10 cellular contexts compared by ENCODE assay signal in the genomic region with DNA sequence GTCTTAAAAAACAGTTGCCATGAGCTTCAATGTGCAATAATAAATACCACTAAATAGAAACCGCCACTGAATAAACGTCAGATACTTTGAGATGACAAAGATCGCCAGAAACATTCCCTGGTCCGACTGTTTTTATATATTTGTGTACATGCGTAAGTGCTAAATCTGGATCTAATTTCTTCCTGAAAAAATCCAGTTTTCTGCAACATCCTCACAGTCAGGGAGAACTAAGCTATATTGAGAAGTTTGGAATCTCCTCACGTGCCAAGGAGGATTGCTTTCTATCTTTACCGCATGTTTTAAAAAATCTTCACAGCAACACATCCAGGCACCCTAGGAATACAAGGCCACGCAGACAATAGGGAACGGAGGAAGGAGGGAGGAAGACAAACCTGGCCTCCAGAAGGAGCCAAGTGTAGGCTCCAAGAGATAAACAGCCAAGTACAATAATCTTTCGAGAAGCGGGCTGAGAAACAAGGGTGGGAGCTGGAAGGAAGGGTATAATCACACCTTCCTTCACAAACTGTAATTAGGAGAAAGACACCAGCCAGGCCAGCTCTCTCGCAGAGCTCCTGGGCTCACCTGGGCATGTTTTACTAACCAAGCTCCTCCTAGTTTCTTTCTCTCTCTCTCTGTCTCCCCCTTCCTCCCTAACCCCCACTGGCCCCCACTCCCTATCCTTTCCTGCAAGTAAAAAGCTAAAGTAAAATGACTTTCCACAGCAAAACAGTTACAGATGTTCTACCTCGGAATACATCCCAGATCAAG. TPM values are rescaled to one million over a fixed set of nuclear protein-coding genes. Genes with fewer than 3 reads are reported as not detected.
DNase-seq lines count a peak whose midpoint lies in the region; TF ChIP-seq lines count a peak whose summit lies in the region.
"Had no signal": no experiment of that assay in that cellular context is flagged by ENCODE, and none has a peak within 500 bp of the region (broad histone marks: within the 10 kb centered on the region; RNA-seq: fewer than 3 reads in every experiment).

No MANE protein-coding gene starts in this region.

- no peaks in the 10 kb centered on the region for H3K36me3 ChIP-seq in CD4-positive, alpha-beta memory T cell (ENCODE audit: insufficient read depth, low read length)

- peaks cover 80% of the 10 kb centered on the region for H3K4me1 ChIP-seq in CD4-positive, alpha-beta memory T cell (ENCODE audit: insufficient read depth, low read length)

- peaks cover 78% of the 10 kb centered on the region for H3K4me1 Mint-ChIP-seq in activated CD4-positive, alpha-beta T cell treated with anti-CD3 and anti-CD28 coated beads, Interleukin-2, amount 10 ng/mL, durations not matched to agents 7 days and 5 days
- peaks cover 86% of the 10 kb centered on the region for H3K4me1 Mint-ChIP-seq in brain
- peaks cover 74% of the 10 kb centered on the region for H3K4me1 Mint-ChIP-seq in type B pancreatic cell (ENCODE audit: unreplicated experiment)
- peaks cover 42 to 98% (median 62%) of the 10 kb centered on the region in 4 donors for H3K4me1 Mint-ChIP-seq in CD4-positive, alpha-beta memory T cell

- H3K36me3 Mint-ChIP-seq in activated CD4-positive, alpha-beta T cell treated with anti-CD3 and anti-CD28 coated beads, Interleukin-2, amount 10 ng/mL, durations not matched to agents 7 days and 5 days (ENCODE audit: low read depth), result peaks cover 41% of the 10 kb centered on the region
- peaks cover 13% of the 10 kb centered on the region for H3K36me3 Mint-ChIP-seq in brain
- H3K36me3 Mint-ChIP-seq in type B pancreatic cell, result peaks cover 15% of the 10 kb centered on the region
- peaks cover 10 to 11% of the 10 kb centered on the region in 2 donors for H3K36me3 Mint-ChIP-seq in CD4-positive, alpha-beta memory T cell

- H3K9me3 ChIP-seq in CD4-positive, alpha-beta memory T cell (ENCODE audit: control insufficient read depth in 1 of 2, low read length in 2 of 2), result no peaks in the 10 kb centered on the region

- H3K27ac Mint-ChIP-seq in activated CD4-positive, alpha-beta T cell treated with anti-CD3 and anti-CD28 coated beads, Interleukin-2, amount 10 ng/mL, durations not matched to agents 7 days and 5 days, result peak overlapping the region; percentile 32
- peak overlapping the region; percentile 90 to 100 (median 97) for H3K27ac Mint-ChIP-seq in brain
- peak overlapping the region; percentile 81 for H3K27ac Mint-ChIP-seq in type B pancreatic cell
- H3K27ac Mint-ChIP-seq in CD4-positive, alpha-beta memory T cell, result peak overlapping the region in 1 of 7 donors; percentile 59

- no peak overlapping the region for H3K27ac ChIP-seq in CD4-positive, alpha-beta memory T cell (ENCODE audit: low read depth, low read length)

- H3K27me3 Mint-ChIP-seq in activated CD4-positive, alpha-beta T cell treated with anti-CD3 and anti-CD28 coated beads, Interleukin-2, amount 10 ng/mL, durations not matched to agents 7 days and 5 days, result no peaks in the 10 kb centered on the region
- peaks cover 7% of the 10 kb centered on the region for H3K27me3 Mint-ChIP-seq in brain
- H3K27me3 Mint-ChIP-seq in type B pancreatic cell, result no peaks in the 10 kb centered on the region
- H3K27me3 Mint-ChIP-seq in CD4-positive, alpha-beta memory T cell, result no peaks in the 10 kb centered on the region
- H3K27me3 Mint-ChIP-seq: central memory CD8-positive, alpha-beta T cell had no signal

- no peak overlapping the region for H3K4me3 ChIP-seq in CD4-positive, alpha-beta memory T cell (ENCODE audit: low read length in 2 of 2)

- H3K27me3 ChIP-seq in CD4-positive, alpha-beta memory T cell (ENCODE audit: insufficient read depth, low read length), result no peaks in the 10 kb centered on the region

- H3K9me3 Mint-ChIP-seq in activated CD4-positive, alpha-beta T cell treated with anti-CD3 and anti-CD28 coated beads, Interleukin-2, amount 10 ng/mL, durations not matched to agents 7 days and 5 days, result no peaks in the 10 kb centered on the region
- H3K9me3 Mint-ChIP-seq in brain (no peaks in the 10 kb centered on the region), type B pancreatic cell (no peaks in the 10 kb centered on the region)
- H3K9me3 Mint-ChIP-seq in CD4-positive, alpha-beta memory T cell, result peaks cover 0 to 2% (median 0%) of the 10 kb centered on the region in 8 donors
- H3K9me3 Mint-ChIP-seq: central memory CD8-positive, alpha-beta T cell had no signal

- CTCF ChIA-PET in activated CD4-positive, alpha-beta T cell treated with anti-CD3 and anti-CD28 coated beads, Interleukin-2, amount 10 ng/mL, durations not matched to agents 7 days and 5 days (lab: Charles Lee), result interaction anchor here (0.8 to 5.9 kb wide), 5 partner anchors 8 to 206 kb away, joined by 3 to 31 read pairs (median 4); no protein-coding TSS in a partner anchor
- CTCF ChIA-PET in CD4-positive, alpha-beta memory T cell (lab: Charles Lee; ENCODE audit: partially characterized antibody), result interaction anchor here (1.7 to 3.3 kb wide), 3 partner anchors 9 to 14 kb away, joined by 4 to 18 read pairs (median 5); no protein-coding TSS in a partner anchor

- POLR2A ChIA-PET in activated CD4-positive, alpha-beta T cell treated with anti-CD3 and anti-CD28 coated beads, Interleukin-2, amount 10 ng/mL, durations not matched to agents 7 days and 5 days (lab: Charles Lee), result no interaction called here
- POLR2A ChIA-PET in CD4-positive, alpha-beta memory T cell (lab: Charles Lee; ENCODE audit: partially characterized antibody), result interaction anchor here (1.4 kb wide), 1 partner anchor 12 kb away, joined by 5 read pairs; no protein-coding TSS in a partner anchor

- intact Hi-C loops in CD4-positive, alpha-beta memory T cell (cut with micrococcal nuclease), result no loop called here

- H3K4me3 Mint-ChIP-seq in activated CD4-positive, alpha-beta T cell treated with anti-CD3 and anti-CD28 coated beads, Interleukin-2, amount 10 ng/mL, durations not matched to agents 7 days and 5 days, result no peak overlapping the region
- H3K4me3 Mint-ChIP-seq in brain, result peak overlapping the region; percentile 82 to 99 (median 97)
- H3K4me3 Mint-ChIP-seq in type B pancreatic cell, result peak overlapping the region; percentile 98
- peak overlapping the region in 2 of 8 donors; percentile 17 to 23 for H3K4me3 Mint-ChIP-seq in CD4-positive, alpha-beta memory T cell
- H3K4me3 Mint-ChIP-seq: central memory CD8-positive, alpha-beta T cell had no signal

- no peak for TF ChIP-seq CTCF in brain (conservative IDR thresholded peaks at IDR 0.05)
- TF ChIP-seq CTCF in type B pancreatic cell (conservative IDR thresholded peaks at IDR 0.05), result no peak

- DNase-seq in activated CD4-positive, alpha-beta T cell treated with anti-CD3 and anti-CD28 coated beads, Interleukin-2, amount 10 ng/mL, durations not matched to agents 7 days and 5 days, result no peak
- DNase-seq in activated CD4-positive, alpha-beta T cell treated with anti-CD3 and anti-CD28 coated beads, Interleukin-2, amount 50 U/mL, for 4 hours, result no peak
- DNase-seq in lung microvascular endothelial cell (ENCODE audit: low read depth in 2 of 2) (peak; percentile 40 to 55), type B pancreatic cell (ENCODE audit: extremely low spot score, unreplicated experiment) (no peak), DMS153 treated with DMSO at 0.1 percent for 48 hours (lab: John Stamatoyannopoulos, UW; ENCODE audit: unreplicated experiment) (no peak), NCI-H146 treated with DMSO at 0.1 percent for 48 hours (lab: John Stamatoyannopoulos, UW; ENCODE audit: unreplicated experiment) (no peak)
- no peak for DNase-seq in CD4-positive, alpha-beta memory T cell
- DNase-seq: OCI-M1 had no signal

RNA-seq across cellular contexts. Expression of a gene that starts 5.6 kb away (rescaled TPM):
- total RNA-seq in activated CD4-positive, alpha-beta T cell treated with anti-CD3 and anti-CD28 coated beads, Interleukin-2, amount 10 ng/mL, durations not matched to agents 7 days and 5 days, result 10 to 100 TPM; 34.2 to 35.5 TPM
- 32.4 TPM for polyA plus RNA-seq in brain (ENCODE audit: insufficient read depth, low read depth, low replicate concordance)
- total RNA-seq in lung microvascular endothelial cell (45.3 and 58.1 TPM in 2 replicates), type B pancreatic cell (ENCODE audit: low replicate concordance) (78.5 and 111 TPM in 2 replicates)
- 10 to 100 TPM; 29.2 to 30.3 TPM for total RNA-seq in CD4-positive, alpha-beta memory T cell
- polyA plus RNA-seq in CD4-positive, alpha-beta memory T cell, result 10 to 100 TPM; 15.1 to 21.9 TPM

Comparison
In these comparisons a context has a peak if more than half of its experiments do, and no peak if none do; other contexts are left out.
1. DNase-seq: peak in lung microvascular endothelial cell (2 of 2); none in activated CD4-positive, alpha-beta T cell treated with anti-CD3 and anti-CD28 coated beads, Interleukin-2, amount 10 ng/mL, durations not matched to agents 7 days and 5 days (single experiment), activated CD4-positive, alpha-beta T cell treated with anti-CD3 and anti-CD28 coated beads, Interleukin-2, amount 50 U/mL, for 4 hours (0 of 2), type B pancreatic cell (single experiment), CD4-positive, alpha-beta memory T cell (0 of 5), DMS153 treated with DMSO at 0.1 percent for 48 hours (single experiment) and NCI-H146 treated with DMSO at 0.1 percent for 48 hours (single experiment).